11 cellular contexts compared by ENCODE assay signal in genomic region chr2:127063701-127064590, GRCh38. TPM values are rescaled to one million over a fixed set of nuclear protein-coding genes. Genes with fewer than 3 reads are reported as not detected.
A peak's percentile ranks its signal among the peaks of the same experiment; 100 is the strongest.
DNase-seq lines count a peak whose midpoint lies in the region; FAIRE-seq and TF ChIP-seq lines count a peak whose summit lies in the region.
"Had no signal": no experiment of that assay in that cellular context is flagged by ENCODE, and none has a peak within 500 bp of the region (broad histone marks: within the 10 kb centered on the region; RNA-seq: fewer than 3 reads in every experiment).

No MANE protein-coding gene starts in this region.

- H3K9me2 ChIP-seq in GM23248 (ENCODE audit: insufficient read depth), result no peaks in the 10 kb centered on the region

- TF ChIP-seq POLR2A in endothelial cell of umbilical vein (IDR thresholded peaks at IDR 0.05; ENCODE audit: low read depth, low read length), result no peak
- TF ChIP-seq POLR2A in testis (IDR thresholded peaks at IDR 0.05), result no peak

- H3K36me3 ChIP-seq in GM23248 (ENCODE audit: low read depth) (no peaks in the 10 kb centered on the region), SJCRH30 (peaks cover 8% of the 10 kb centered on the region; the same call in 1 of the 2 replicates), endothelial cell of umbilical vein (ENCODE audit: control insufficient read depth in 2 of 2, extremely low read depth in 1 of 2, insufficient read depth in 2 of 2, low read length in 2 of 2) (no peaks in the 10 kb centered on the region), smooth muscle cell (ENCODE audit: low read depth) (no peaks in the 10 kb centered on the region), testis (ENCODE audit: low read depth, missing control alignments) (no peaks in the 10 kb centered on the region)
- H3K36me3 ChIP-seq: pancreas had no signal

- peak overlapping the region in 2 of 6 donors; percentile 46 to 75 for H3K27ac Mint-ChIP-seq in immature natural killer cell

- CTCF ChIA-PET in endothelial cell of umbilical vein (lab: Charles Lee), result interaction anchor here (0.8 kb wide), 1 partner anchor 42 kb away, joined by 3 read pairs; no protein-coding TSS in a partner anchor

- peak overlapping the region; percentile 78 for H3K9ac ChIP-seq in GM23248
- H3K9ac ChIP-seq in endothelial cell of umbilical vein (replicated peaks; ENCODE audit: extremely low read depth, insufficient read depth, low read length), result peak overlapping the region; percentile 65
- no peak overlapping the region for H3K9ac ChIP-seq in smooth muscle cell (ENCODE audit: low read depth)

- no peaks in the 10 kb centered on the region for H3F3A ChIP-seq in GM23248 (ENCODE audit: insufficient read depth)
- no peaks in the 10 kb centered on the region for H3F3A ChIP-seq in smooth muscle cell (ENCODE audit: low read depth)

- POLR2A ChIA-PET in endothelial cell of umbilical vein (lab: Charles Lee), result no interaction called here

- WGBS in GM23248 (ENCODE audit: low coverage in 1 of 2, low lambda C conversion rate in 2 of 2, missing lambda C conversion rate in 2 of 2), 2 experiments, result 83 to 86% methylated on average over 27 of the region's 28 CpGs
- 91% methylated on average over 28 of the region's 28 CpGs for WGBS in smooth muscle cell (ENCODE audit: low lambda C conversion rate)
- 91 to 98% methylated on average over 9 to 28 of the region's 28 CpGs for WGBS in testis, 2 donors

- H3K27me3 ChIP-seq in GM23248 (replicated peaks; ENCODE audit: insufficient read depth) (no peaks in the 10 kb centered on the region), SJCRH30 (no peaks in the 10 kb centered on the region), endothelial cell of umbilical vein (ENCODE audit: control insufficient read depth in 2 of 2, insufficient read depth in 2 of 2, low read length in 2 of 2) (no peaks in the 10 kb centered on the region), smooth muscle cell (ENCODE audit: low read depth) (no peaks in the 10 kb centered on the region), testis (no peaks in the 10 kb centered on the region)
- H3K27me3 ChIP-seq: pancreas had no signal

- peaks cover 3 to 4% (median 4%) of the 10 kb centered on the region in 3 donors for H3K36me3 Mint-ChIP-seq in immature natural killer cell

- H3K4me1 ChIP-seq in GM23248 (ENCODE audit: insufficient read depth) (peaks cover 20% of the 10 kb centered on the region), SJCRH30 (peaks cover 24% of the 10 kb centered on the region), endothelial cell of umbilical vein (ENCODE audit: control insufficient read depth, extremely low read depth, insufficient read depth, low read length) (peaks cover 54% of the 10 kb centered on the region), smooth muscle cell (ENCODE audit: low read depth) (no peaks in the 10 kb centered on the region), testis (peaks cover 16% of the 10 kb centered on the region)
- H3K4me1 ChIP-seq: pancreas had no signal

- H3K4me1 Mint-ChIP-seq in immature natural killer cell, result peaks cover 17 to 38% of the 10 kb centered on the region in 2 donors

- FAIRE-seq in endothelial cell of umbilical vein (lab: Jason Lieb, UNC), result no peak

- H2AFZ ChIP-seq in GM23248 (no peak overlapping the region; the same call in 1 of the 2 replicates), endothelial cell of umbilical vein (ENCODE audit: low read depth, low read length) (no peak overlapping the region), smooth muscle cell (ENCODE audit: low read depth) (no peak overlapping the region)

- H3K4me2 ChIP-seq in GM23248 (ENCODE audit: unreplicated experiment) (peak overlapping the region; percentile 56), endothelial cell of umbilical vein (ENCODE audit: insufficient read depth, low read length) (no peak overlapping the region), smooth muscle cell (peak overlapping the region; percentile 15)

- H3K9me3 ChIP-seq in GM23248 (ENCODE audit: low read depth) (no peaks in the 10 kb centered on the region), SJCRH30 (replicated peaks) (0 out of 2 replicates have a peak, but pooled peaks cover 3% of the 10 kb centered on the region), endothelial cell of umbilical vein (replicated peaks; ENCODE audit: control insufficient read depth, insufficient read depth, low read length) (no peaks in the 10 kb centered on the region), smooth muscle cell (replicated peaks; ENCODE audit: low read depth) (no peaks in the 10 kb centered on the region), testis (no peaks in the 10 kb centered on the region)
- H3K9me3 ChIP-seq: pancreas had no signal

- H3K79me2 ChIP-seq in GM23248 (ENCODE audit: insufficient read depth), result no peaks in the 10 kb centered on the region
- H3K79me2 ChIP-seq in endothelial cell of umbilical vein (ENCODE audit: control insufficient read depth, insufficient read depth, low read length), result no peaks in the 10 kb centered on the region
- no peaks in the 10 kb centered on the region for H3K79me2 ChIP-seq in smooth muscle cell (ENCODE audit: low read depth)

- H3K4me3 ChIP-seq in GM23248 (0 out of 2 replicates have a peak overlapping the region, but pooled peaks have one; percentile 25), SJCRH30 (no peak overlapping the region), endothelial cell of umbilical vein (replicated peaks in 1 of 3; ENCODE audit: insufficient read depth in 1 of 3, low read depth in 1 of 3, low read length in 3 of 3) (no peak overlapping the region), smooth muscle cell (no peak overlapping the region), testis (no peak overlapping the region)
- H3K4me3 ChIP-seq: pancreas had no signal

- H3K27ac ChIP-seq in GM23248 (peak overlapping the region; percentile 80), SJCRH30 (peak overlapping the region; percentile 78), endothelial cell of umbilical vein (ENCODE audit: insufficient read depth, low read depth, low read length) (peak overlapping the region; percentile 97), smooth muscle cell (ENCODE audit: low read depth) (peak overlapping the region; percentile 33), testis (peak overlapping the region in 1 of 2 donors; percentile 61)
- H3K27ac ChIP-seq: pancreas had no signal

- no peaks in the 10 kb centered on the region for H3K9me3 Mint-ChIP-seq in immature natural killer cell

- no peak for TF ChIP-seq CTCF in endothelial cell of umbilical vein (IDR thresholded peaks at IDR 0.05; ENCODE audit: extremely low read depth in 1 of 2, insufficient read depth in 1 of 2, low read depth in 1 of 2, low read length in 2 of 2)
- no peak for TF ChIP-seq CTCF in smooth muscle cell (IDR thresholded peaks at IDR 0.05; ENCODE audit: borderline replicate concordance, insufficient read depth, poor library complexity, severe bottlenecking)
- no peak for TF ChIP-seq CTCF in testis (IDR thresholded peaks at IDR 0.05)

- H3K9me1 ChIP-seq in endothelial cell of umbilical vein (replicated peaks; ENCODE audit: control insufficient read depth, extremely low read depth, insufficient read depth, low read length), result no peaks in the 10 kb centered on the region

- no peak for DNase-seq in GM23248
- no peak for DNase-seq in SJCRH30
- no peak for DNase-seq in endothelial cell of umbilical vein (ENCODE audit: low read depth, low spot score)
- no peak for DNase-seq in smooth muscle cell (lab: John Stamatoyannopoulos, UW; ENCODE audit: unreplicated experiment)
- no peak for DNase-seq in NCI-H1436 treated with DMSO at 0.1 percent for 48 hours (lab: John Stamatoyannopoulos, UW)
- DNase-seq in immature natural killer cell, result no peak
- no peak for DNase-seq in testis
- no peak for DNase-seq in iPS-NIHi7 (ENCODE audit: extremely low spot score)
- DNase-seq: DMS79, NCI-H69 had no signal

- peaks cover 0 to 1% (median 1%) of the 10 kb centered on the region in 3 donors for H3K27me3 Mint-ChIP-seq in immature natural killer cell (ENCODE audit: low read depth in 3 of 3)

- dilution Hi-C loops in endothelial cell of umbilical vein (cut with MboI; ENCODE audit: extremely low pct_ligation_motif_present, low sequenced_read_pairs), result no loop called here

- H3K4me3 Mint-ChIP-seq in immature natural killer cell, result no peak overlapping the region

- intact Hi-C loops in endothelial cell of umbilical vein (cut with micrococcal nuclease) (loop anchor here (2.0 to 10.0 kb wide), 5 partner anchors 23 to 407 kb away; partner anchors contain the start of genes BIN1, ERCC3, GYPC and MAP3K2), testis (cut with DNase I; ENCODE audit: low total_unique reads) (no loop called here)

- BruUV-seq in endothelial cell of umbilical vein (replicated peaks; lab: Mats Ljungman, UMichigan), result TSS peak; percentile 28

- no peaks in the 10 kb centered on the region for H4K20me1 ChIP-seq in GM23248 (ENCODE audit: insufficient read depth)
- no peaks in the 10 kb centered on the region for H4K20me1 ChIP-seq in endothelial cell of umbilical vein (replicated peaks; ENCODE audit: control insufficient read depth, extremely low read depth, insufficient read depth, low read length)
- H4K20me1 ChIP-seq in smooth muscle cell (ENCODE audit: low read depth), result no peaks in the 10 kb centered on the region

- in situ Hi-C loops in GM23248 (cut with MboI), result no loop called here

TF ChIP-seq in endothelial cell of umbilical vein, 7 proteins besides CTCF, POLR2A, EP300 and RAD21 (continues in another document):
- TF ChIP-seq POLR2AphosphoS5 (IDR thresholded peaks at IDR 0.05; ENCODE audit: insufficient read depth, low read depth, low read length), result no peak
- TF ChIP-seq FOS (IDR thresholded peaks at IDR 0.05; ENCODE audit: borderline replicate concordance, insufficient read depth, low read length), result no peak
- TF ChIP-seq EZH2 (IDR thresholded peaks at IDR 0.05; ENCODE audit: borderline replicate concordance, low read depth, low read length, severe bottlenecking), result no peak
- TF ChIP-seq JUN (IDR thresholded peaks at IDR 0.05; ENCODE audit: borderline replicate concordance, insufficient read depth, insufficient read length, low read depth), result no peak

RNA-seq across cellular contexts. Expression of gene BIN1, which starts 43.0 kb away (rescaled TPM):
- 33.0 and 33.1 TPM in 2 replicates for total RNA-seq in GM23248 (2014; rRNA removed; shearing (Covaris generic))
- polyA plus RNA-seq in GM23248 (2016; fragmentation: Nextera tagmentation; extraction: Ambion mirVana), result 23.9 and 24.3 TPM in 2 replicates
- total RNA-seq in SJCRH30 (2014; rRNA removed; shearing (Covaris generic)), result 87.6 and 90.4 TPM in 2 replicates
- 36.9 and 41.1 TPM in 2 replicates for total RNA-seq in endothelial cell of umbilical vein
- polyA plus RNA-seq in endothelial cell of umbilical vein, result 25.8 and 26.3 TPM in 2 replicates
- polyA plus RNA-seq in endothelial cell of umbilical vein (2011; cell fraction: cytosol; rRNA removed), result 28.8 and 33.3 TPM in 2 replicates
- polyA plus RNA-seq in endothelial cell of umbilical vein (2011; cell fraction: nucleus; rRNA removed), result 44.9 and 47.0 TPM in 2 replicates
- polyA plus RNA-seq in endothelial cell of umbilical vein (2012), result 44.5 and 73.2 TPM in 2 replicates
- 13.8 and 26.5 TPM in 2 replicates for polyA minus RNA-seq in endothelial cell of umbilical vein
- polyA minus RNA-seq in endothelial cell of umbilical vein (2011; cell fraction: cytosol; rRNA and poly(A)+ RNA removed), result 20.5 TPM
- 8.6 and 18.5 TPM in 2 replicates for polyA minus RNA-seq in endothelial cell of umbilical vein (2011; cell fraction: nucleus; rRNA and poly(A)+ RNA removed)
- 20.0 and 25.4 TPM in 2 replicates for total RNA-seq in smooth muscle cell
- 31.9 and 32.4 TPM in 2 replicates for polyA plus RNA-seq in smooth muscle cell
- polyA plus RNA-seq in immature natural killer cell, result 100 to 1,000 TPM; 110 to 169 (median 167) TPM
- total RNA-seq in testis, result 10 to 100 TPM; 25.0 to 28.7 TPM
- 38.8 TPM for polyA plus RNA-seq in testis (ENCODE audit: insufficient read depth, low read depth, low replicate concordance)
